In the genomic region with DNA sequence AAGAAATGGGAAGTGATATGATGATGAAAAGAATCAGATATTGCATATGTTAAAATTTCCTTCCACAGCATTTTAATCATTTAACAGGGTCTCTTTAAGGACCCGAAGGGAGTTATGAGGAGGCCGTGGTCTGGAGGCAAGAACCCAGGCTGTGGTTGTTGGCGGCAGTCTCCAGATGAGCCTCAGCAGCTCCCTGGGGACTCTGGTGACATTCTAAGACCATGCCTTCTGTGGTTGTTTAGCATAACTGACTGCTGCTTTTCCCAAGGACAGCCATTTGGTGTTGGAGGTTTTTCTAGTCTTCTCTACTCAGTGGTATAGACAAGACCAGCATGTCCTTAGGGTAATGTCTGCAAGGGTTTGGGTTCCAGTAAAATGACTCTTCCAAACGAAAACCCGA, we compare ENCODE assay signal across 14 cellular contexts.
A peak's percentile ranks its signal among the peaks of the same experiment; 100 is the strongest.
DNase-seq lines count a peak whose midpoint lies in the region; ATAC-seq lines count a peak whose summit lies in the region.
"Had no signal": no experiment of that assay in that cellular context is flagged by ENCODE, and none has a peak within 500 bp of the region (broad histone marks: within the 10 kb centered on the region; RNA-seq: fewer than 3 reads in every experiment).

No MANE protein-coding gene starts in this region.

- no peak overlapping the region for H2BK120ac ChIP-seq in neuronal stem cell (ENCODE audit: low read depth, low read length)

- no peak overlapping the region for H2AFZ ChIP-seq in neuronal stem cell (ENCODE audit: low read length)

- H3K4me2 ChIP-seq in neuronal stem cell (ENCODE audit: insufficient read depth, low read length, poor library complexity, severe bottlenecking), result no peak overlapping the region

- no peak overlapping the region for H2AK5ac ChIP-seq in neuronal stem cell (ENCODE audit: low read depth, low read length)

- H2BK12ac ChIP-seq in neuronal stem cell (ENCODE audit: low read length), result no peak overlapping the region

- H3K4me1 Mint-ChIP-seq in T-helper 2 cell treated with Interferon-gamma antibody and Interleukin-4, amounts not matched to agents 5 μg/mL and 100 μg/mL, for 36 hours (ENCODE audit: low read depth), result no peaks in the 10 kb centered on the region

- H4K91ac ChIP-seq in neuronal stem cell (ENCODE audit: low read depth, low read length, poor library complexity), result no peak overlapping the region

- no peak overlapping the region for H3K9ac ChIP-seq in skeletal muscle tissue (ENCODE audit: low read depth in 1 of 3, low read length in 3 of 3)
- H3K9ac ChIP-seq in neuronal stem cell (ENCODE audit: low read depth, low read length, poor library complexity), result no peak overlapping the region

- peaks cover 11% of the 10 kb centered on the region for H3K27me3 Mint-ChIP-seq in T-helper 2 cell treated with Interferon-gamma antibody and Interleukin-4, amounts not matched to agents 5 μg/mL and 100 μg/mL, for 36 hours (ENCODE audit: low read depth)

- no peak overlapping the region for H3K23ac ChIP-seq in neuronal stem cell (ENCODE audit: low read depth, low read length, poor library complexity)

- H3K27ac Mint-ChIP-seq in T-helper 2 cell treated with Interferon-gamma antibody and Interleukin-4, amounts not matched to agents 5 μg/mL and 100 μg/mL, for 36 hours, result no peak overlapping the region
- H3K27ac Mint-ChIP-seq: mesothelial cell of epicardium had no signal

- peak overlapping the region in 1 of 3 donors; percentile 9 for H3K4me3 ChIP-seq in skeletal muscle tissue (ENCODE audit: low read length in 3 of 3)
- H3K4me3 ChIP-seq in neuronal stem cell (ENCODE audit: low read length in 2 of 2), result no peak overlapping the region
- H3K4me3 ChIP-seq: breast epithelium, suprapubic skin had no signal

- ATAC-seq in GM18873 (IDR thresholded peaks at IDR 0.05; ENCODE audit: low FRiP score, unreplicated experiment) (peak; percentile 48), HG02885 (IDR thresholded peaks at IDR 0.05; ENCODE audit: poor library complexity, unreplicated experiment) (peak; percentile 68), GM18502 (IDR thresholded peaks at IDR 0.05; ENCODE audit: poor library complexity, unreplicated experiment) (no peak)

- H3K14ac ChIP-seq in neuronal stem cell (ENCODE audit: low read length), result no peak overlapping the region

- H3K36me3 Mint-ChIP-seq in T-helper 2 cell treated with Interferon-gamma antibody and Interleukin-4, amounts not matched to agents 5 μg/mL and 100 μg/mL, for 36 hours (ENCODE audit: low read depth), result no peaks in the 10 kb centered on the region
- H3K36me3 Mint-ChIP-seq: mesothelial cell of epicardium had no signal

- H3K4ac ChIP-seq in neuronal stem cell (ENCODE audit: low read length), result no peak overlapping the region

- no peaks in the 10 kb centered on the region for H3K9me3 Mint-ChIP-seq in T-helper 2 cell treated with Interferon-gamma antibody and Interleukin-4, amounts not matched to agents 5 μg/mL and 100 μg/mL, for 36 hours
- H3K9me3 Mint-ChIP-seq: H9, mesothelial cell of epicardium had no signal

- H3K79me1 ChIP-seq in neuronal stem cell (ENCODE audit: low read depth, low read length), result no peaks in the 10 kb centered on the region

- H3K27me3 ChIP-seq in skeletal muscle tissue (ENCODE audit: control insufficient read depth in 3 of 3, insufficient read depth in 3 of 3, low read length in 3 of 3) (no peaks in the 10 kb centered on the region), neuronal stem cell (ENCODE audit: control insufficient read depth in 3 of 3, insufficient read depth in 3 of 3, low read depth in 1 of 3, low read length in 3 of 3) (peaks cover 0 to 8% (median 0%) of the 10 kb centered on the region in 3 experiments)
- H3K27me3 ChIP-seq: breast epithelium, suprapubic skin had no signal

- peaks cover 4 to 15% (median 13%) of the 10 kb centered on the region in 3 donors for H3K4me1 ChIP-seq in skeletal muscle tissue (ENCODE audit: control insufficient read depth in 3 of 3, insufficient read depth in 3 of 3, low read length in 3 of 3)
- H3K4me1 ChIP-seq in neuronal stem cell (ENCODE audit: control insufficient read depth in 2 of 2, insufficient read depth in 1 of 2, low read depth in 1 of 2, low read length in 2 of 2), result peaks cover 3 to 6% of the 10 kb centered on the region in 2 donors
- H3K4me1 ChIP-seq: breast epithelium had no signal

- H4K8ac ChIP-seq in neuronal stem cell (ENCODE audit: low read depth, low read length), result no peak overlapping the region

- H3K9me3 ChIP-seq in skeletal muscle tissue (ENCODE audit: control insufficient read depth in 3 of 3, low read length in 3 of 3) (no peaks in the 10 kb centered on the region), neuronal stem cell (replicated peaks in 1 of 2; ENCODE audit: control insufficient read depth in 2 of 2, insufficient read depth in 1 of 2, low read depth in 1 of 2, low read length in 2 of 2) (no peaks in the 10 kb centered on the region)
- H3K9me3 ChIP-seq: breast epithelium, suprapubic skin had no signal

- no CpG with 5 or more reads among the region's 5 CpGs for WGBS in neuronal stem cell (ENCODE audit: extremely low coverage in 2 of 2, insufficient read length in 2 of 2, insufficient replicate concordance in 1 of 2), 2 donors

- H3K27ac ChIP-seq in skeletal muscle tissue (ENCODE audit: low read depth, low read length), result peak overlapping the region; percentile 23
- H3K27ac ChIP-seq in neuronal stem cell (replicated peaks; ENCODE audit: low read length), result no peak overlapping the region
- H3K27ac ChIP-seq: breast epithelium, suprapubic skin had no signal

- DNase-seq in NCI-H82 (lab: John Stamatoyannopoulos, UW) (peak; percentile 88), neuronal stem cell (ENCODE audit: low spot score) (no peak)
- no peak for DNase-seq in T-helper 2 cell treated with Interferon-gamma antibody and Interleukin-4, amounts not matched to agents 5 μg/mL and 100 μg/mL, for 36 hours (ENCODE audit: low spot score)
- DNase-seq: activated CD4-positive, alpha-beta T cell treated with anti-CD3 and anti-CD28 coated beads for 4 hours; activated gamma-delta T cell; H9; NCI-H1092 had no signal

- H2BK15ac ChIP-seq in neuronal stem cell (ENCODE audit: low read length), result no peak overlapping the region

- no peak overlapping the region for H3K4me3 Mint-ChIP-seq in T-helper 2 cell treated with Interferon-gamma antibody and Interleukin-4, amounts not matched to agents 5 μg/mL and 100 μg/mL, for 36 hours
- H3K4me3 Mint-ChIP-seq: H9, mesothelial cell of epicardium had no signal

- H3K36me3 ChIP-seq in skeletal muscle tissue (ENCODE audit: control insufficient read depth in 3 of 3, insufficient read depth in 3 of 3, low read length in 3 of 3) (no peaks in the 10 kb centered on the region), neuronal stem cell (replicated peaks in 1 of 2; ENCODE audit: control insufficient read depth in 2 of 2, insufficient read depth in 2 of 2, low read length in 2 of 2) (no peaks in the 10 kb centered on the region)
- H3K36me3 ChIP-seq: breast epithelium, suprapubic skin had no signal

- no peak overlapping the region for H3K18ac ChIP-seq in neuronal stem cell (ENCODE audit: low read length)

- no peak overlapping the region for H2BK5ac ChIP-seq in neuronal stem cell (ENCODE audit: low read length)
